10 cellular contexts compared by ENCODE assay signal in genomic region chr15:60568301-60568742, GRCh38.
DNase-seq lines count a peak whose midpoint lies in the region; ATAC-seq and TF ChIP-seq lines count a peak whose summit lies in the region.
"Had no signal": no experiment of that assay in that cellular context is flagged by ENCODE, and none has a peak within 500 bp of the region (broad histone marks: within the 10 kb centered on the region; RNA-seq: fewer than 3 reads in every experiment).

No MANE protein-coding gene starts in this region.

- no peak overlapping the region for H3K4me2 ChIP-seq in hepatocyte

- H3K36me3 ChIP-seq in hepatocyte (replicated peaks; ENCODE audit: insufficient read depth, low read depth): no peaks in the 10 kb centered on the region
- H3K36me3 ChIP-seq: cardiac muscle cell, SJSA1 had no signal

- H3K9me2 ChIP-seq in hepatocyte (replicated peaks; ENCODE audit: insufficient read depth): no peaks in the 10 kb centered on the region

- peak; percentile 77 for ATAC-seq in GM18498 (IDR thresholded peaks at IDR 0.05; ENCODE audit: unreplicated experiment)
- peak; percentile 73 for ATAC-seq in GM21381 (IDR thresholded peaks at IDR 0.05; ENCODE audit: unreplicated experiment)
- ATAC-seq in HG03378 (IDR thresholded peaks at IDR 0.05; ENCODE audit: unreplicated experiment): peak; percentile 81
- ATAC-seq in right cardiac atrium: no peak

- H3K79me2 ChIP-seq in hepatocyte: no peaks in the 10 kb centered on the region

- H3K27me3 ChIP-seq in right cardiac atrium (ENCODE audit: control insufficient read depth, insufficient read depth) (no peaks in the 10 kb centered on the region), hepatocyte (no peaks in the 10 kb centered on the region)
- H3K27me3 ChIP-seq: cardiac muscle cell, SJSA1 had no signal

- H3K4me3 ChIP-seq in right cardiac atrium (ENCODE audit: low read length) (no peak overlapping the region), hepatocyte (no peak overlapping the region)
- H3K4me3 ChIP-seq: cardiac muscle cell, SJSA1 had no signal

- intact Hi-C loops in right cardiac atrium (cut with DNase I): no loop called here

- H2AFZ ChIP-seq in hepatocyte: no peak overlapping the region

- H3K27ac ChIP-seq in right cardiac atrium (ENCODE audit: low read length) (no peak overlapping the region), hepatocyte (no peak overlapping the region)
- H3K27ac ChIP-seq: cardiac muscle cell, SJSA1 had no signal

- no peaks in the 10 kb centered on the region for H3K9me3 ChIP-seq in right cardiac atrium (ENCODE audit: control insufficient read depth, low read length)
- H3K9me3 ChIP-seq in hepatocyte (ENCODE audit: low read depth): no peaks in the 10 kb centered on the region
- H3K9me3 ChIP-seq: SJSA1 had no signal

- TF ChIP-seq CTCF in hepatocyte (IDR thresholded peaks at IDR 0.05; ENCODE audit: poor library complexity): no peak

- WGBS in right cardiac atrium: 76% methylated on average over 3 of the region's 3 CpGs
- 60% methylated on average over 3 of the region's 3 CpGs for WGBS in hepatocyte (ENCODE audit: low lambda C conversion rate, missing lambda C conversion rate)

- H3K4me1 ChIP-seq in right cardiac atrium (ENCODE audit: control insufficient read depth, insufficient read depth, low read length) (no peaks in the 10 kb centered on the region), hepatocyte (ENCODE audit: insufficient read depth) (peaks cover 8% of the 10 kb centered on the region)
- H3K4me1 ChIP-seq: SJSA1 had no signal

- no peaks in the 10 kb centered on the region for H4K20me1 ChIP-seq in hepatocyte (ENCODE audit: insufficient read depth, poor library complexity, severe bottlenecking)

- DNase-seq in germinal center (ENCODE audit: low spot score) (peak; percentile 47), right cardiac atrium (no peak), HUDEP-2 (lab: John Stamatoyannopoulos, UW; ENCODE audit: unreplicated experiment in 76 of 76) (no peak), hepatocyte (ENCODE audit: low spot score) (no peak), NK-92 (lab: John Stamatoyannopoulos, UW; ENCODE audit: unreplicated experiment) (no peak)

Comparison
In these comparisons a context has a peak if more than half of its experiments do, and no peak if none do; other contexts are left out.
1. ATAC-seq: peak in GM18498 (single experiment), GM21381 (single experiment) and HG03378 (single experiment); none in right cardiac atrium (0 of 2).